15 cellular contexts compared by ENCODE assay signal in genomic region chr7:34718867-34719266, GRCh38.
A peak's percentile ranks its signal among the peaks of the same experiment; 100 is the strongest.
DNase-seq lines count a peak whose midpoint lies in the region; ATAC-seq and TF ChIP-seq lines count a peak whose summit lies in the region.
"Had no signal": no experiment of that assay in that cellular context is flagged by ENCODE, and none has a peak within 500 bp of the region (broad histone marks: within the 10 kb centered on the region; RNA-seq: fewer than 3 reads in every experiment).

No MANE protein-coding gene starts in this region.

- peaks cover 26% of the 10 kb centered on the region for H3K4me1 ChIP-seq in CD4-positive, CD25-positive, alpha-beta regulatory T cell (ENCODE audit: control insufficient read depth, insufficient read depth, low read length, poor library complexity, severe bottlenecking)
- H3K4me1 ChIP-seq in breast epithelium: no peaks in the 10 kb centered on the region
- H3K4me1 ChIP-seq: prostate gland, thyroid gland had no signal

- H3K36me3 Mint-ChIP-seq in CD4-positive, CD25-positive, alpha-beta regulatory T cell: no peaks in the 10 kb centered on the region
- no peaks in the 10 kb centered on the region for H3K36me3 Mint-ChIP-seq in central memory CD8-positive, alpha-beta T cell (ENCODE audit: insufficient read depth)
- H3K36me3 Mint-ChIP-seq: activated naive CD8-positive, alpha-beta T cell had no signal

- peak overlapping the region in 2 of 4 donors; percentile 4 to 31 for H3K4me3 Mint-ChIP-seq in CD4-positive, CD25-positive, alpha-beta regulatory T cell
- no peak overlapping the region for H3K4me3 Mint-ChIP-seq in central memory CD8-positive, alpha-beta T cell
- H3K4me3 Mint-ChIP-seq: activated naive CD8-positive, alpha-beta T cell had no signal

- no peaks in the 10 kb centered on the region for H3K27me3 Mint-ChIP-seq in CD4-positive, CD25-positive, alpha-beta regulatory T cell
- no peaks in the 10 kb centered on the region for H3K27me3 Mint-ChIP-seq in central memory CD8-positive, alpha-beta T cell
- H3K27me3 Mint-ChIP-seq: activated naive CD8-positive, alpha-beta T cell had no signal

- no peak for TF ChIP-seq CTCF in breast epithelium (IDR thresholded peaks at IDR 0.05)

- peaks cover 0 to 1% (median 0%) of the 10 kb centered on the region in 7 donors for H3K9me3 Mint-ChIP-seq in CD4-positive, CD25-positive, alpha-beta regulatory T cell
- no peaks in the 10 kb centered on the region for H3K9me3 Mint-ChIP-seq in central memory CD8-positive, alpha-beta T cell

- H3K4me1 Mint-ChIP-seq in CD4-positive, CD25-positive, alpha-beta regulatory T cell: peaks cover 17 to 33% (median 27%) of the 10 kb centered on the region in 4 donors
- H3K4me1 Mint-ChIP-seq in central memory CD8-positive, alpha-beta T cell: peaks cover 22% of the 10 kb centered on the region

- H3K27me3 ChIP-seq in CD4-positive, CD25-positive, alpha-beta regulatory T cell (ENCODE audit: control insufficient read depth, insufficient read depth, low read length): no peaks in the 10 kb centered on the region
- no peaks in the 10 kb centered on the region for H3K27me3 ChIP-seq in breast epithelium
- H3K27me3 ChIP-seq: thyroid gland had no signal

- ATAC-seq in CD4-positive, CD25-positive, alpha-beta regulatory T cell (ENCODE audit: low read depth in 2 of 2): peak; percentile 45 to 62
- ATAC-seq in GM18517 (IDR thresholded peaks at IDR 0.05; ENCODE audit: unreplicated experiment) (peak; percentile 61), HG03354 (IDR thresholded peaks at IDR 0.05; ENCODE audit: poor library complexity, severe bottlenecking, unreplicated experiment) (peak; percentile 68), HG03039 (IDR thresholded peaks at IDR 0.05; ENCODE audit: unreplicated experiment) (no peak)
- ATAC-seq in central memory CD8-positive, alpha-beta T cell (replicated peaks; ENCODE audit: extremely low read depth, poor library complexity, severe bottlenecking): peak; percentile 64

- no peak for TF ChIP-seq POLR2A in breast epithelium (IDR thresholded peaks at IDR 0.05)

- DNase-seq in CD4-positive, CD25-positive, alpha-beta regulatory T cell: peak in 2 of 3 donors; percentile 6 to 65
- DNase-seq in central memory CD8-positive, alpha-beta T cell (ENCODE audit: low spot score in 2 of 2): no peak
- DNase-seq in midbrain (lab: John Stamatoyannopoulos, UW) (no peak), HPDE6-E6E7 (ENCODE audit: extremely low spot score) (no peak), breast epithelium (ENCODE audit: low spot score in 2 of 2) (no peak)
- DNase-seq: activated CD8-positive, alpha-beta memory T cell treated with anti-CD3 and anti-CD28 coated beads, Interleukin-2, amount 50 U/mL, for 48 hours; DMS79 treated with DMSO at 0.1 percent for 48 hours; head of caudate nucleus; thyroid gland had no signal

- no peaks in the 10 kb centered on the region for H3K36me3 ChIP-seq in CD4-positive, CD25-positive, alpha-beta regulatory T cell (ENCODE audit: control insufficient read depth, insufficient read depth, low read length)
- no peaks in the 10 kb centered on the region for H3K36me3 ChIP-seq in breast epithelium
- H3K36me3 ChIP-seq: prostate gland, thyroid gland had no signal

- peak overlapping the region; percentile 6 to 81 (median 64) for H3K27ac Mint-ChIP-seq in CD4-positive, CD25-positive, alpha-beta regulatory T cell
- H3K27ac Mint-ChIP-seq in central memory CD8-positive, alpha-beta T cell (ENCODE audit: low read depth): peak overlapping the region; percentile 71
- H3K27ac Mint-ChIP-seq: activated naive CD8-positive, alpha-beta T cell had no signal

- peak overlapping the region; percentile 16 for H3K27ac ChIP-seq in CD4-positive, CD25-positive, alpha-beta regulatory T cell (ENCODE audit: insufficient read depth, low read length, poor library complexity, severe bottlenecking)
- H3K27ac ChIP-seq in breast epithelium: no peak overlapping the region
- H3K27ac ChIP-seq: prostate gland, SK-N-MC, thyroid gland had no signal

- intact Hi-C loops in breast epithelium (cut with DNase I; ENCODE audit: low total_unique reads): no loop called here

- H3K9me3 ChIP-seq in CD4-positive, CD25-positive, alpha-beta regulatory T cell (ENCODE audit: control insufficient read depth in 2 of 2, low read length in 2 of 2): no peaks in the 10 kb centered on the region
- no peaks in the 10 kb centered on the region for H3K9me3 ChIP-seq in breast epithelium
- H3K9me3 ChIP-seq: prostate gland, thyroid gland had no signal

- H3K4me3 ChIP-seq in CD4-positive, CD25-positive, alpha-beta regulatory T cell (ENCODE audit: low read depth, low read length): peak overlapping the region; percentile 45
- no peak overlapping the region for H3K4me3 ChIP-seq in breast epithelium
- H3K4me3 ChIP-seq: prostate gland, SK-N-MC, thyroid gland had no signal

Comparison
In these comparisons a context has a peak if more than half of its experiments do, and no peak if none do; other contexts are left out.
1. DNase-seq: peak in CD4-positive, CD25-positive, alpha-beta regulatory T cell (2 of 3); none in central memory CD8-positive, alpha-beta T cell (0 of 2), midbrain (single experiment), HPDE6-E6E7 (single experiment) and breast epithelium (0 of 2).